2 cellular contexts compared by ENCODE assay signal in the genomic region with DNA sequence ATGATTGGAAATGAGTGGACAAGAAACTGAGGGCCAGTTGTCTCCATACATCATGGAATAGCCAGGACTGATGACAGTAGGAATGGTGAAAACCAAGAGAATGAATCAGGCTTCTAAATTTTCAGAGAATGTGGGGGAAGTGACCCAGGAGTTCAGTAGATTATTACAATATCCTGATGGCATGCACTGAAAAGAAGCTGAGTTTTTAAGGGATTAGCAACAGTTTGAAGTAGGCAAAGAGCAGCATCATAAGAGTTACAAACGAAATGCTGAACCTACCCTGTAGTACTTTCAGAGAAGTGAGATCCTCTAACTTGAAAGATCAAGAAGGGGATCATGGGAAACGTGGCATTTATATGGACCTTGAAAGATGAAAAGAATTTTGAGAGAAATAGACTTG.
TF ChIP-seq lines count a peak whose summit lies in the region.

No MANE protein-coding gene starts in this region.

TF ChIP-seq in H1, 55 proteins besides CTCF, POLR2A, EP300 and RAD21 (continued from another document):
- no peak for TF ChIP-seq MAX (IDR thresholded peaks at IDR 0.05)
- TF ChIP-seq RXRA (IDR thresholded peaks at IDR 0.05; ENCODE audit: insufficient read depth, low read depth, low read length) = no peak
- no peak for TF ChIP-seq SUZ12 (IDR thresholded peaks at IDR 0.05; ENCODE audit: low read length)
- TF ChIP-seq SP2 (IDR thresholded peaks at IDR 0.05; ENCODE audit: low read length) = no peak
- TF ChIP-seq EGR1 (IDR thresholded peaks at IDR 0.05; ENCODE audit: borderline replicate concordance, low read depth, low read length) = no peak
- TF ChIP-seq CHD1 (IDR thresholded peaks at IDR 0.05; ENCODE audit: low read depth, low read length) = no peak
- TF ChIP-seq CEBPB (IDR thresholded peaks at IDR 0.05; ENCODE audit: low read depth, low read length) = no peak
- TF ChIP-seq TEAD4 (IDR thresholded peaks at IDR 0.05; ENCODE audit: low read depth, low read length) = no peak
- TF ChIP-seq BRCA1 (IDR thresholded peaks at IDR 0.05; ENCODE audit: low read depth, low read length) = no peak
- TF ChIP-seq YY1 (IDR thresholded peaks at IDR 0.05; ENCODE audit: low read depth, low read length) = no peak
- TF ChIP-seq, protein P1, sequence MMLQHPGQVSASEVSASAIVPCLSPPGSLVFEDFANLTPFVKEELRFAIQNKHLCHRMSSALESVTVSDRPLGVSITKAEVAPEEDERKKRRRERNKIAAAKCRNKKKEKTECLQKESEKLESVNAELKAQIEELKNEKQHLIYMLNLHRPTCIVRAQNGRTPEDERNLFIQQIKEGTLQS (IDR thresholded peaks at IDR 0.05; ENCODE audit: insufficient read depth, low read depth, low read length) = no peak
- TF ChIP-seq MAFK (IDR thresholded peaks at IDR 0.05; ENCODE audit: low read depth, low read length) = no peak
- TF ChIP-seq KDM5A (IDR thresholded peaks at IDR 0.05; ENCODE audit: low read length) = no peak

TF ChIP-seq in HEK293T, 16 proteins besides CTCF, POLR2A, EP300 and RAD21 (continued from another document):
- TF ChIP-seq CTBP1 (IDR thresholded peaks at IDR 0.05; ENCODE audit: borderline replicate concordance) (no peak), FOXM1 (IDR thresholded peaks at IDR 0.05; ENCODE audit: borderline replicate concordance) (no peak), ARNT (IDR thresholded peaks at IDR 0.05) (no peak), LEF1 (IDR thresholded peaks at IDR 0.05; ENCODE audit: borderline replicate concordance) (no peak), BHLHE40 (IDR thresholded peaks at IDR 0.05; ENCODE audit: borderline replicate concordance) (no peak), FOXK2 (IDR thresholded peaks at IDR 0.05) (no peak)
- TF ChIP-seq, protein P2, sequence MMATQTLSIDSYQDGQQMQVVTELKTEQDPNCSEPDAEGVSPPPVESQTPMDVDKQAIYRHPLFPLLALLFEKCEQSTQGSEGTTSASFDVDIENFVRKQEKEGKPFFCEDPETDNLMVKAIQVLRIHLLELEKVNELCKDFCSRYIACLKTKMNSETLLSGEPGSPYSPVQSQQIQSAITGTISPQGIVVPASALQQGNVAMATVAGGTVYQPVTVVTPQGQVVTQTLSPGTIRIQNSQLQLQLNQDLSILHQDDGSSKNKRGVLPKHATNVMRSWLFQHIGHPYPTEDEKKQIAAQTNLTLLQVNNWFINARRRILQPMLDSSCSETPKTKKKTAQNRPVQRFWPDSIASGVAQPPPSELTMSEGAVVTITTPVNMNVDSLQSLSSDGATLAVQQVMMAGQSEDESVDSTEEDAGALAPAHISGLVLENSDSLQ (IDR thresholded peaks at IDR 0.05) = no peak
